1 cellular context compared by ENCODE assay signal in genomic region chr17:42387663-42388380, GRCh38.
TF ChIP-seq lines count a peak whose summit lies in the region.

No MANE protein-coding gene starts in this region.

TF ChIP-seq in K562, 482 proteins besides CTCF, POLR2A, EP300 and RAD21 (continued from another document and continues in another):
- TF ChIP-seq SAP30 (IDR thresholded peaks at IDR 0.05; ENCODE audit: borderline replicate concordance, insufficient read depth, low read depth, low read length, poor library complexity, severe bottlenecking), result peak; percentile 70
- peak in 1 of 2 experiments; percentile 66; a peak in 2 of 4 replicates for TF ChIP-seq HDAC1 (IDR thresholded peaks at IDR 0.05)
- peak; percentile 33 for TF ChIP-seq PHF20 (IDR thresholded peaks at IDR 0.05; ENCODE audit: partially characterized antibody)
- no peak for TF ChIP-seq HDAC6 (IDR thresholded peaks at IDR 0.05; ENCODE audit: low read depth, low read length)
- TF ChIP-seq SUPT5H (IDR thresholded peaks at IDR 0.05), result peak; percentile 70
- TF ChIP-seq SMARCE1 (IDR thresholded peaks at IDR 0.05), result 0 out of 2 replicates have a peak, but pooled peaks have one; percentile 38
- no peak for TF ChIP-seq SRF (CRISPR knock-in tag; IDR thresholded peaks at IDR 0.05)
- TF ChIP-seq CHD1 (IDR thresholded peaks at IDR 0.05; ENCODE audit: low read length), result peak; percentile 58
- no peak for TF ChIP-seq PATZ1 (CRISPR knock-in tag; IDR thresholded peaks at IDR 0.05; ENCODE audit: borderline replicate concordance)
- no peak for TF ChIP-seq DMBX1 (CRISPR knock-in tag; IDR thresholded peaks at IDR 0.05; ENCODE audit: borderline replicate concordance)
- TF ChIP-seq ZNF518B (CRISPR knock-in tag; IDR thresholded peaks at IDR 0.05), result no peak
- TF ChIP-seq ZBTB7A (IDR thresholded peaks at IDR 0.05; ENCODE audit: borderline replicate concordance, control insufficient read depth, low read depth, low read length), result 0 out of 2 replicates have a peak, but pooled peaks have one; percentile 31
- TF ChIP-seq NFRKB (IDR thresholded peaks at IDR 0.05; ENCODE audit: low read depth), result no peak
- TF ChIP-seq CHAMP1 (IDR thresholded peaks at IDR 0.05), result no peak
- TF ChIP-seq THRA (IDR thresholded peaks at IDR 0.05), result no peak
- peak; percentile 59; the same call in 1 of the 2 replicates for TF ChIP-seq POLR2AphosphoS5 (IDR thresholded peaks at IDR 0.05; ENCODE audit: control insufficient read depth, insufficient read depth, low read depth, low read length)
- 0 out of 4 replicates have a peak, but pooled peaks of 1 of the 2 experiments have one; percentile 26 for TF ChIP-seq MLLT1 (IDR thresholded peaks at IDR 0.05)
- no peak for TF ChIP-seq PTBP1 (IDR thresholded peaks at IDR 0.05; ENCODE audit: low read depth, low read length)
- no peak for TF ChIP-seq TCFL5 (CRISPR knock-in tag; conservative IDR thresholded peaks at IDR 0.05)
- 0 out of 2 replicates have a peak, but pooled peaks have one; percentile 46 for TF ChIP-seq ELF1 (tag; IDR thresholded peaks at IDR 0.05)
- TF ChIP-seq STAG1 (CRISPR knock-in tag; IDR thresholded peaks at IDR 0.05; ENCODE audit: borderline replicate concordance), result 0 out of 2 replicates have a peak, but pooled peaks have one; percentile 11
- TF ChIP-seq PHF8 (IDR thresholded peaks at IDR 0.05; ENCODE audit: borderline replicate concordance, low read length), result peak; percentile 69; the same call in 1 of the 2 replicates
- no peak for TF ChIP-seq CEBPG (CRISPR knock-in tag; IDR thresholded peaks at IDR 0.05)
- peak in 1 of 2 experiments; percentile 48; a peak in 1 of 4 replicates for TF ChIP-seq CEBPG (tag; conservative IDR thresholded peaks at IDR 0.05 in 1 of 2, IDR thresholded peaks at IDR 0.05 in 1 of 2)
- TF ChIP-seq TAF15 (IDR thresholded peaks at IDR 0.05; ENCODE audit: low read depth, low read length), result no peak
- peak; percentile 77 for TF ChIP-seq ZFX (CRISPR knock-in tag; IDR thresholded peaks at IDR 0.05)
- no peak for TF ChIP-seq COPS2 (conservative IDR thresholded peaks at IDR 0.05)
- peak; percentile 36 for TF ChIP-seq CCNT2 (IDR thresholded peaks at IDR 0.05; ENCODE audit: borderline replicate concordance, extremely low read depth, insufficient read length, low read depth, low read length)
- peak in 1 of 2 experiments; percentile 75; a peak in 1 of 4 replicates for TF ChIP-seq SIN3A (IDR thresholded peaks at IDR 0.05; ENCODE audit: borderline replicate concordance in 2 of 2, control insufficient read depth in 1 of 2, low read depth in 2 of 2, low read length in 2 of 2)
- 0 out of 4 replicates have a peak, but pooled peaks of 1 of the 2 experiments have one; percentile 67 for TF ChIP-seq UBTF (IDR thresholded peaks at IDR 0.05; ENCODE audit: borderline replicate concordance in 1 of 2, low read depth in 2 of 2, low read length in 2 of 2)
- TF ChIP-seq CBX1 (IDR thresholded peaks at IDR 0.05; ENCODE audit: low read depth), result no peak
- TF ChIP-seq ZNF24 (IDR thresholded peaks at IDR 0.05), result no peak
- TF ChIP-seq POLR2B (IDR thresholded peaks at IDR 0.05; ENCODE audit: low read depth, partially characterized antibody), result peak; percentile 52
- TF ChIP-seq TBL1XR1 (IDR thresholded peaks at IDR 0.05; ENCODE audit: low read length in 2 of 2), result 0 out of 4 replicates have a peak, but pooled peaks of 1 of the 2 experiments have one; percentile 11
- no peak for TF ChIP-seq SMARCA4 (IDR thresholded peaks at IDR 0.05)
- no peak for TF ChIP-seq CBX3 (IDR thresholded peaks at IDR 0.05; ENCODE audit: borderline replicate concordance in 1 of 2, low read length in 2 of 2)
- peak; percentile 27; the same call in 1 of the 2 replicates for TF ChIP-seq ZNF740 (CRISPR knock-in tag; IDR thresholded peaks at IDR 0.05)
- TF ChIP-seq ZNF740 (tag; IDR thresholded peaks at IDR 0.05), result peak in 1 of 2 experiments; percentile 63; a peak in 1 of 4 replicates
- peak in 1 of 3 experiments; percentile 64; a peak in 1 of 6 replicates for TF ChIP-seq ZBTB11 (CRISPR knock-in tag; IDR thresholded peaks at IDR 0.05)
- peak; percentile 94 for TF ChIP-seq PCBP1 (IDR thresholded peaks at IDR 0.05; ENCODE audit: low read depth, low read length, poor library complexity, severe bottlenecking)
- TF ChIP-seq RBBP5 (IDR thresholded peaks at IDR 0.05; ENCODE audit: borderline replicate concordance, insufficient read depth, low read length, poor library complexity, severe bottlenecking), result peak; percentile 87
- TF ChIP-seq ZBTB17 (CRISPR knock-in tag; IDR thresholded peaks at IDR 0.05), result peak; percentile 36; the same call in 1 of the 2 replicates
- TF ChIP-seq ZNF561 (CRISPR knock-in tag; conservative IDR thresholded peaks at IDR 0.05), result no peak
